In genomic region chr13:90686438-90686837, GRCh38 we compare ENCODE assay signal across 16 cellular contexts.
DNase-seq lines count a peak whose midpoint lies in the region; ATAC-seq and TF ChIP-seq lines count a peak whose summit lies in the region.
"Had no signal": no experiment of that assay in that cellular context is flagged by ENCODE, and none has a peak within 500 bp of the region (broad histone marks: within the 10 kb centered on the region; RNA-seq: fewer than 3 reads in every experiment).

No MANE protein-coding gene starts in this region.

- H3K9me3 Mint-ChIP-seq in nephron progenitor cell: no peaks in the 10 kb centered on the region
- H3K9me3 Mint-ChIP-seq in stimulated activated naive B cell treated with anti-CD40 and anti-IgM and Interleukin-4, amounts not matched to agents 10 μg/mL and 1 μg/mL and 100 μg/mL, for 72 hours: peaks cover 0 to 1% of the 10 kb centered on the region in 2 donors

- peak; percentile 51 for ATAC-seq in Right ventricle myocardium inferior
- ATAC-seq in gastroesophageal sphincter: peak; percentile 75
- ATAC-seq in aorta (ENCODE audit: low FRiP score): peak; percentile 36
- ATAC-seq in stimulated activated naive B cell treated with anti-CD40 and anti-IgM and Interleukin-4, amounts not matched to agents 10 μg/mL and 1 μg/mL and 100 μg/mL, for 72 hours (replicated peaks): no peak

- no peaks in the 10 kb centered on the region for H3K27me3 Mint-ChIP-seq in nephron progenitor cell (ENCODE audit: low read depth, poor library complexity)
- no peaks in the 10 kb centered on the region for H3K27me3 Mint-ChIP-seq in stimulated activated naive B cell treated with anti-CD40 and anti-IgM and Interleukin-4, amounts not matched to agents 10 μg/mL and 1 μg/mL and 100 μg/mL, for 72 hours

- H3K4me1 ChIP-seq in right atrium auricular region (peaks cover 0 to 11% of the 10 kb centered on the region in 2 donors), gastroesophageal sphincter (no peaks in the 10 kb centered on the region), aorta (ENCODE audit: control insufficient read depth in 1 of 2, insufficient read depth in 2 of 2, low read length in 2 of 2) (no peaks in the 10 kb centered on the region)

- H3K4me3 Mint-ChIP-seq in nephron progenitor cell: no peak overlapping the region
- no peak overlapping the region for H3K4me3 Mint-ChIP-seq in stimulated activated naive B cell treated with anti-CD40 and anti-IgM and Interleukin-4, amounts not matched to agents 10 μg/mL and 1 μg/mL and 100 μg/mL, for 72 hours

- H3K4me1 Mint-ChIP-seq in nephron progenitor cell: no peaks in the 10 kb centered on the region
- no peaks in the 10 kb centered on the region for H3K4me1 Mint-ChIP-seq in stimulated activated naive B cell treated with anti-CD40 and anti-IgM and Interleukin-4, amounts not matched to agents 10 μg/mL and 1 μg/mL and 100 μg/mL, for 72 hours

- no peak overlapping the region for H3K27ac ChIP-seq in right atrium auricular region
- no peak overlapping the region for H3K27ac ChIP-seq in gastroesophageal sphincter
- H3K27ac ChIP-seq in aorta (ENCODE audit: low read depth in 1 of 2, low read length in 2 of 2): no peak overlapping the region
- H3K27ac ChIP-seq: KMS-11 had no signal

- H3K4me3 ChIP-seq in right atrium auricular region (no peak overlapping the region), astrocyte of the cerebellum (ENCODE audit: low read depth, low read length) (no peak overlapping the region), gastroesophageal sphincter (no peak overlapping the region), aorta (ENCODE audit: low read length in 2 of 2) (no peak overlapping the region)
- H3K4me3 ChIP-seq: skin epidermis had no signal

- H3K36me3 ChIP-seq in right atrium auricular region: no peaks in the 10 kb centered on the region
- no peaks in the 10 kb centered on the region for H3K36me3 ChIP-seq in gastroesophageal sphincter
- no peaks in the 10 kb centered on the region for H3K36me3 ChIP-seq in aorta (ENCODE audit: control insufficient read depth in 1 of 2, insufficient read depth in 2 of 2, low read length in 1 of 2)

- H3K27me3 ChIP-seq in right atrium auricular region: no peaks in the 10 kb centered on the region
- peaks cover 4% of the 10 kb centered on the region for H3K27me3 ChIP-seq in gastroesophageal sphincter
- no peaks in the 10 kb centered on the region for H3K27me3 ChIP-seq in aorta (ENCODE audit: control insufficient read depth in 1 of 2, insufficient read depth in 2 of 2, low read length in 1 of 2)

- TF ChIP-seq POLR2A in gastroesophageal sphincter (IDR thresholded peaks at IDR 0.05): no peak

- intact Hi-C loops in Right ventricle myocardium inferior (cut with DNase I): no loop called here
- intact Hi-C loops in aorta (cut with DNase I): no loop called here

- no peak for TF ChIP-seq EP300 in gastroesophageal sphincter (IDR thresholded peaks at IDR 0.05)

- no peaks in the 10 kb centered on the region for H3K36me3 Mint-ChIP-seq in nephron progenitor cell (ENCODE audit: low read depth)
- no peaks in the 10 kb centered on the region for H3K36me3 Mint-ChIP-seq in stimulated activated naive B cell treated with anti-CD40 and anti-IgM and Interleukin-4, amounts not matched to agents 10 μg/mL and 1 μg/mL and 100 μg/mL, for 72 hours

- no peak for TF ChIP-seq CTCF in right atrium auricular region (IDR thresholded peaks at IDR 0.05)
- no peak for TF ChIP-seq CTCF in astrocyte of the cerebellum (IDR thresholded peaks at IDR 0.05; ENCODE audit: low read depth, low read length, missing control alignments)
- TF ChIP-seq CTCF in gastroesophageal sphincter (IDR thresholded peaks at IDR 0.05): no peak
- no peak for TF ChIP-seq CTCF in nephron progenitor cell (IDR thresholded peaks at IDR 0.05)

- in situ Hi-C loops in astrocyte of the cerebellum (cut with HindIII; ENCODE audit: low sequenced_read_pairs): no loop called here

- no peaks in the 10 kb centered on the region for H3K9me3 ChIP-seq in right atrium auricular region
- H3K9me3 ChIP-seq in gastroesophageal sphincter: no peaks in the 10 kb centered on the region
- H3K9me3 ChIP-seq in aorta (ENCODE audit: control insufficient read depth, low read length): no peaks in the 10 kb centered on the region

- no peak overlapping the region for H3K27ac Mint-ChIP-seq in nephron progenitor cell
- no peak overlapping the region for H3K27ac Mint-ChIP-seq in stimulated activated naive B cell treated with anti-CD40 and anti-IgM and Interleukin-4, amounts not matched to agents 10 μg/mL and 1 μg/mL and 100 μg/mL, for 72 hours

- DNase-seq in Right ventricle myocardium inferior (ENCODE audit: missing footprints) (no peak), right atrium auricular region (ENCODE audit: low spot score) (no peak), astrocyte of the cerebellum (ENCODE audit: low read depth) (peak; percentile 9), aorta (no peak), medulla oblongata (ENCODE audit: extremely low spot score) (no peak), nephron progenitor cell (no peak)
- DNase-seq in stimulated activated naive B cell treated with anti-CD40 and anti-IgM and Interleukin-4, amounts not matched to agents 10 μg/mL and 1 μg/mL and 100 μg/mL, for 72 hours: no peak
- DNase-seq: 8988T; activated CD4-positive, alpha-beta T cell treated with anti-CD3 and anti-CD28 coated beads for 1 hour; activated T-cell treated with anti-CD3 and anti-CD28 coated beads, Interleukin-2, amount 50 U/mL, for 1 hour; DMS153; NCI-H2081 treated with DMSO at 0.1 percent for 48 hours; NK-92 treated with Interleukin-12 subunit alpha and Interleukin-12 subunit beta, amount 100 ng/mL, for 24 hours had no signal

- 58 to 85% methylated on average over 3 of the region's 3 CpGs for WGBS in gastroesophageal sphincter (ENCODE audit: low coverage in 1 of 2), 2 donors
- 67 to 72% methylated on average over 3 of the region's 3 CpGs for WGBS in aorta, 2 donors

Comparison
In these comparisons a context has a peak if more than half of its experiments do, and no peak if none do; other contexts are left out.
1. ATAC-seq: peak in Right ventricle myocardium inferior (single experiment), gastroesophageal sphincter (single experiment) and aorta (single experiment); none in stimulated activated naive B cell treated with anti-CD40 and anti-IgM and Interleukin-4, amounts not matched to agents 10 μg/mL and 1 μg/mL and 100 μg/mL, for 72 hours (0 of 2).